11 cellular contexts compared by ENCODE assay signal in genomic region chr9:136971746-136972145, GRCh38. TPM values are rescaled to one million over a fixed set of nuclear protein-coding genes. Genes with fewer than 3 reads are reported as not detected.
"Had no signal": no experiment of that assay in that cellular context is flagged by ENCODE, and none has a peak within 500 bp of the region (broad histone marks: within the 10 kb centered on the region; RNA-seq: fewer than 3 reads in every experiment).

No MANE protein-coding gene starts in this region.

- DNase-seq: GM23248, GOT3, H7, IMR-90, KG1 had no signal

- H3K27ac ChIP-seq: GM23248, HL-60 had no signal

- H3K4me1 ChIP-seq: HAP-1 had no signal

- ATAC-seq: HCT116, K562 had no signal

- H3K9me3 ChIP-seq: HAP-1 had no signal

- H3K4me3 ChIP-seq: GM23248, HAP-1, K562 had no signal

- H3K36me3 ChIP-seq: HAP-1 had no signal

- H2AFZ ChIP-seq: GM23248 had no signal

- H3K9ac ChIP-seq: GM23248 had no signal

RNA-seq across cellular contexts. Expression of gene PTGDS, which starts 5.6 kb away (rescaled TPM):
- total RNA-seq: GM23248, H4, HT1080, IMR-90 had no signal

RNA-seq across cellular contexts. Expression of gene LCNL1, which starts 11.0 kb away (rescaled TPM):
- total RNA-seq: GM23248, H4, HT1080, IMR-90 had no signal
- polyA plus RNA-seq: GM23248 had no signal

RNA-seq across cellular contexts. Expression of gene LCN12, which starts 19.7 kb away (rescaled TPM):
- total RNA-seq: GM23248, H4, HT1080, IMR-90, K562 had no signal
- polyA plus RNA-seq: GM23248 had no signal

RNA-seq across cellular contexts. Expression of gene CLIC3, which starts 24.6 kb away (rescaled TPM):
- total RNA-seq: H7 had no signal
